ENCODE assay signal across 8 cellular contexts in the genomic region with DNA sequence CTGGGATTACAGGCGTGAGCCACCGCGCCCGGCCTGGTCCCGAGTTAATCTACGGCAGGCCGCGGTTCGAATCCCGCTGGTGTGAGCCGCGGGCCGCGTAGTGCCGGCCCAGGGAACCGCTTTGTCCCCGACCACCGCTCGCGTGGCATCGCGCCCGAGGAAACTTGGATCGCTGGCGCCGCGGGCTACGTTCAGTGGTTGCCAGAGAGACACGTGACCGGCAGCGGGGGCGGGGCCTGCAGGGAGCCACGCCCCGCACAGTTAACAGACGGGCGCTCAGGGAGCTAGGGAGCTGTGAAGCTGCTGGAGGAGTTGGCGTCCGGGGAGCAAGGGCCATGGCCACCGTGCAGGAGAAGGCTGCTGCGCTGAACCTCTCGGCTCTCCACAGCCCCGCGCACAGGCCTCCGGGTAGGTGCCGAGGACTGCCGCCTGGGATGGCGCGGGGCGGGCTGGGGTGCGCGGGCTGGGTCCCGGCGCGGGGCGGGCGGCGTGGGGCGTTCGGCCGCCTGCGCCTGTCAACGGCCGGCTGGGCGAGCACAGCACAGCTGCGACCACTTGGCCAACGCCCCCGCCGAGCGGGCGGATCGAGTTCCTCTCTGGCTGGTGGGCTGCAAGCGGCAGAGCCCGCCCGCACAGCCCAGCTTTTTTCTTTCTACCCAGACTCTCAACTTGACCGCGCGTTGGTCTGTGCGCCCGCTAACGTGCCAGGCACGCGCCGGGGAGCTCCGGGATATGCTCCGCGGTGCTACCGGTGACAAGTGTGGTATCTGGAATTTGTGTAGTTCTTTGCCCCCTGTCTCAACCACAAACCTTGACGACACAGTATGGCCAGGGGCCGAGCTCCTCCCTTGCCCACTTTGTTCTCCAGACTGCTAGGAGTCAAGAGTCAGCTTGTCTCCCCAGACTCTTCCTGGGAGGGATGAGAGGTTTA. TPM values are rescaled to one million over a fixed set of nuclear protein-coding genes. Genes with fewer than 3 reads are reported as not detected.
DNase-seq lines count a peak whose midpoint lies in the region; ATAC-seq, FAIRE-seq and TF ChIP-seq lines count a peak whose summit lies in the region.

TSS of gene DEPDC7 (plus strand) at position 258 of the 931 bp plus-strand sequence. CDS start at position 336, 78 bp downstream.

- no peak within 1 kb of the TSS for H3K27ac Mint-ChIP-seq in activated B cell treated with CpG ODN at 0.5 μM for 24 hours

- H3K9me1 ChIP-seq in keratinocyte (ENCODE audit: control insufficient read depth, extremely low read depth, insufficient read depth, low read length) = no peaks in the 10 kb centered on the region

- H2AFZ ChIP-seq in keratinocyte (ENCODE audit: control insufficient read depth, low read length) = peak within 1 kb of the TSS; percentile 81

- TF ChIP-seq POLR2A in spleen (IDR thresholded peaks at IDR 0.05) = no peak

- intact Hi-C loops in activated B cell treated with CpG ODN at 0.5 μM for 24 hours (cut with micrococcal nuclease) (loop anchor here (2.0 kb wide), 1 partner anchor 23 kb away; the partner anchor contains the start of gene TCP11L1), spleen (cut with DNase I; ENCODE audit: low total_unique reads) (no loop called here)

- DNase-seq in NCI-H2107 treated with DMSO at 0.1 percent for 48 hours (lab: John Stamatoyannopoulos, UW; ENCODE audit: unreplicated experiment) = peak; percentile 66
- DNase-seq in activated B cell treated with CpG ODN at 0.5 μM for 24 hours = peak; percentile 66
- peak; percentile 4 to 92 (median 84) for DNase-seq in caudate nucleus (lab: John Stamatoyannopoulos, UW)
- no peak for DNase-seq in keratinocyte (ENCODE audit: low read depth, low spot score)
- DNase-seq in spleen = peak; percentile 91
- DNase-seq in cerebellar nuclear complex (lab: John Stamatoyannopoulos, UW) = no peak

- peak; percentile 67 for FAIRE-seq in keratinocyte (lab: Jason Lieb, UNC)

- H3K27me3 ChIP-seq in keratinocyte (ENCODE audit: control insufficient read depth, extremely low read depth, insufficient read depth, low read length) (no peaks in the 10 kb centered on the region), spleen (replicated peaks in 1 of 7) (peaks cover 0 to 44% (median 11%) of the 10 kb centered on the region in 7 donors)

- dilution Hi-C loops in keratinocyte (cut with MboI; ENCODE audit: extremely low pct_ligation_motif_present, low sequenced_read_pairs) = no loop called here

- peaks cover 45% of the 10 kb centered on the region for H3K79me2 ChIP-seq in keratinocyte (ENCODE audit: control insufficient read depth, insufficient read depth, low read length)

- H3K9me3 Mint-ChIP-seq in activated B cell treated with CpG ODN at 0.5 μM for 24 hours = no peaks in the 10 kb centered on the region

- CTCF ChIA-PET in activated B cell treated with CpG ODN at 0.5 μM for 24 hours (lab: Charles Lee) = interaction anchor here (0.8 to 1.6 kb wide), 2 partner anchors 50 to 124 kb away, joined by 3 read pairs; partner anchors contain the start of gene QSER1

- H3K4me1 ChIP-seq in keratinocyte (ENCODE audit: control insufficient read depth, extremely low read depth, insufficient read depth, low read length) (peaks cover 28% of the 10 kb centered on the region), spleen (peaks cover 4 to 37% (median 22%) of the 10 kb centered on the region in 6 donors)

- no peaks in the 10 kb centered on the region for H3K9me3 ChIP-seq in keratinocyte (ENCODE audit: control insufficient read depth, low read depth, low read length)
- H3K9me3 ChIP-seq in spleen = no peaks in the 10 kb centered on the region

- H3K4me2 ChIP-seq in keratinocyte (ENCODE audit: control insufficient read depth, extremely low read depth, insufficient read depth, low read depth, low read length) = peak within 1 kb of the TSS; percentile 98

- H3K9ac ChIP-seq in keratinocyte (ENCODE audit: control insufficient read depth, extremely low read depth, insufficient read depth, low read length) = peak within 1 kb of the TSS; percentile 86

- POLR2A ChIA-PET in activated B cell treated with CpG ODN at 0.5 μM for 24 hours (lab: Charles Lee) = interaction anchor here (1.0 to 1.4 kb wide), 5 partner anchors 16 to 66 kb away, joined by 3 to 6 read pairs (median 5); no protein-coding TSS in a partner anchor

- H3K4me3 ChIP-seq in keratinocyte (ENCODE audit: control insufficient read depth in 2 of 3, extremely low read depth in 1 of 3, insufficient read depth in 2 of 3, low read depth in 1 of 3, low read length in 3 of 3) = peak within 1 kb of the TSS; percentile 60 to 94 (median 93)
- H3K4me3 ChIP-seq in spleen = peak within 1 kb of the TSS; percentile 39 to 79 (median 56)

- H3K36me3 ChIP-seq in keratinocyte (ENCODE audit: control insufficient read depth in 2 of 2, extremely low read depth in 1 of 2, insufficient read depth in 2 of 2, low read length in 2 of 2) (no peaks in the 10 kb centered on the region), spleen (no peaks in the 10 kb centered on the region)

- no peaks in the 10 kb centered on the region for H3K36me3 Mint-ChIP-seq in activated B cell treated with CpG ODN at 0.5 μM for 24 hours (ENCODE audit: low read depth)

- no peaks in the 10 kb centered on the region for H4K20me1 ChIP-seq in keratinocyte (ENCODE audit: control insufficient read depth, extremely low read depth, insufficient read depth, low read length)

- WGBS in spleen, 5 donors = 5 to 9% (median 6%) methylated on average over 41 to 89 of the region's 89 CpGs

- H3K27ac ChIP-seq in caudate nucleus (ENCODE audit: low read depth, low read length) (no peak within 1 kb of the TSS), keratinocyte (ENCODE audit: control insufficient read depth, insufficient read depth, low read length) (peak within 1 kb of the TSS; percentile 79), spleen (peak within 1 kb of the TSS in 1 of 8 donors; percentile 8)

- peaks cover 41% of the 10 kb centered on the region for H3K27me3 Mint-ChIP-seq in activated B cell treated with CpG ODN at 0.5 μM for 24 hours

- peak within 1 kb of the TSS; percentile 82 for H3K4me3 Mint-ChIP-seq in activated B cell treated with CpG ODN at 0.5 μM for 24 hours

- TF ChIP-seq CTCF in activated B cell treated with CpG ODN at 0.5 μM for 24 hours (IDR thresholded peaks at IDR 0.05) (no peak), keratinocyte (optimal IDR thresholded peaks at IDR 0.05 in 1 of 3, IDR thresholded peaks at IDR 0.05 in 1 of 3, conservative IDR thresholded peaks at IDR 0.05 in 1 of 3; ENCODE audit: extremely low read depth in 1 of 3, insufficient read depth in 2 of 3, low read length in 3 of 3) (no peak), spleen (IDR thresholded peaks at IDR 0.05 in 8 of 11, conservative IDR thresholded peaks at IDR 0.05 in 3 of 11) (no peak)

- ATAC-seq in GM18511 (IDR thresholded peaks at IDR 0.05; ENCODE audit: unreplicated experiment) (peak; percentile 69), HG02970 (IDR thresholded peaks at IDR 0.05; ENCODE audit: low FRiP score, unreplicated experiment) (peak; percentile 79), activated B cell treated with CpG ODN at 0.5 μM for 24 hours (ENCODE audit: low read depth) (peak; percentile 84)

- H3K4me1 Mint-ChIP-seq in activated B cell treated with CpG ODN at 0.5 μM for 24 hours = peaks cover 18% of the 10 kb centered on the region

RNA-seq across cellular contexts. Expression of gene DEPDC7, which starts in this region (rescaled TPM):
- total RNA-seq in activated B cell treated with CpG ODN at 0.5 μM for 24 hours (0.27 TPM in 1 of 2 replicates, not detected in the other), spleen (under 1 TPM in 4 of 7 donors, not detected in 3; 0.50 to 0.88 (median 0.62) TPM)
- polyA plus RNA-seq in keratinocyte (15.5 to 29.8 TPM (median 19.3 TPM) in 3 replicates), spleen (under 1 TPM; 0.30 to 0.67 (median 0.42) TPM)
- polyA plus RNA-seq in keratinocyte (2011; ENCODE audit: low read depth) = 16.4 TPM
- polyA plus RNA-seq in keratinocyte (2011; cell fraction: cytosol; rRNA removed) = 9.0 and 19.3 TPM in 2 replicates
- 34.1 and 42.4 TPM in 2 replicates for polyA plus RNA-seq in keratinocyte (2011; cell fraction: nucleus; rRNA removed)
- 7.2 and 13.6 TPM in 2 replicates for polyA plus RNA-seq in keratinocyte (2012; ENCODE audit: low replicate concordance)
- 3.6 to 14.0 TPM (median 10.9 TPM) in 3 replicates for polyA minus RNA-seq in keratinocyte
- 8.4 TPM for polyA minus RNA-seq in keratinocyte (2011; cell fraction: cytosol; rRNA and poly(A)+ RNA removed)
- polyA minus RNA-seq in keratinocyte (2011; cell fraction: nucleus; rRNA and poly(A)+ RNA removed) = 17.3 and 28.6 TPM in 2 replicates

Comparison
In these comparisons a context has a peak if more than half of its experiments do, and no peak if none do; other contexts are left out.
1. RNA of gene DEPDC7 (polyA plus RNA-seq): 7.2 to 42.4 TPM in keratinocyte; 0.30 to 0.67 TPM in spleen; every median in the first group is over 4 times any median in the second.
2. Peak in DNase-seq and ATAC-seq in activated B cell treated with CpG ODN at 0.5 μM for 24 hours; RNA of the gene not detected or under 1 TPM.
3. Peak in DNase-seq and H3K4me3 ChIP-seq in spleen; RNA of the gene not detected or under 1 TPM.
4. DNase-seq: peak in NCI-H2107 treated with DMSO at 0.1 percent for 48 hours (single experiment) and caudate nucleus (61 of 61); none in keratinocyte (single experiment) and cerebellar nuclear complex (0 of 2).
5. Peak in every context shown above with its lines, with median percentiles within 50 percentile points of each other: ATAC-seq.